9 cellular contexts compared by ENCODE assay signal in the genomic region with DNA sequence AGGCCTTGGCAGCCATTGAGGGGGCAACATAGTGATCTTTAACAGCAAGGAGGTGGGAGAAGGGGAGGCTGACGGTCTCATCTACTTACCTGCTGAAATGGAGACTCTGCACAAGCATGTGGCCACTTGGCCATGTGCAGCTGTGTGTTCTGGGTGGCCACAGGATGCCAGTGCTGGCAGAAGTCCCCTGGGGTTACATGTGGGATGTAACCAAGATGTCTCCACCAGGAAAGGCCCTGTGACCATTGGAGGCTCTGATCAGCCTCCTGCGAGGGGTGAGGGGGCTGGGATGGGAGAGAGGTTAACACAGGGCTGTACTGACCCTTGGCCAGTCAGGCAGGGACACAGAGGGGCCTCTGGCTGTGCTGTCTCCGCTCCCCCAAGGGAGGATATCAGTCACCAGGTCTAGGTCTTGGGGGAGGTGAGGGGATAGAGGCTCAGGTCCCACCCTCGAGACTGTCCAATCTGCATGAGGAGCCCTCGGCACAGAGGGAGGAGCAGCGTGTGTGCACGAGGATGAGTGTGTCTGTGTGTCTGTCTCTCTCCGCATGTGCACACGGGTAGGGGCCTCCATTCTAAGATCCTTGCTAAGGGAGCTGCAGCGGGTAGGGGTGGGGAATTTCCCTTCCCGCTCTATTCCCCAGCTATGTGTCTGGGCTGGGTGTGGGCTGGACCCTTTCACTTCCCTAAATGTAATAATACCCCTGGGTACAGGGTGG. TPM values are rescaled to one million over a fixed set of nuclear protein-coding genes. Genes with fewer than 3 reads are reported as not detected.
DNase-seq lines count a peak whose midpoint lies in the region; ATAC-seq and TF ChIP-seq lines count a peak whose summit lies in the region.
"Had no signal": no experiment of that assay in that cellular context is flagged by ENCODE, and none has a peak within 500 bp of the region (broad histone marks: within the 10 kb centered on the region; RNA-seq: fewer than 3 reads in every experiment).

No MANE protein-coding gene starts in this region.

- ATAC-seq in GM18867 (IDR thresholded peaks at IDR 0.05; ENCODE audit: unreplicated experiment) (peak; percentile 91), GM23338 (no peak)

- H3K4me3 Mint-ChIP-seq in GM23338 (no peak overlapping the region), IgD-negative memory B cell (peak overlapping the region; percentile 60 to 88 (median 78)), nephron progenitor cell (no peak overlapping the region)

- no peaks in the 10 kb centered on the region for H4K20me1 ChIP-seq in GM23338 (replicated peaks; ENCODE audit: insufficient read depth)

- no peak overlapping the region for H2AFZ ChIP-seq in GM23338

- H3K4me2 ChIP-seq in GM23338: no peak overlapping the region
- H3K4me2 ChIP-seq: smooth muscle cell had no signal

- no peaks in the 10 kb centered on the region for H3K36me3 ChIP-seq in GM23338 (ENCODE audit: insufficient read depth)
- H3K36me3 ChIP-seq in MG63: no peaks in the 10 kb centered on the region

- no peak overlapping the region for H3K27ac ChIP-seq in GM23338 (ENCODE audit: low read depth)

- TF ChIP-seq CTCF in GM23338 (conservative IDR thresholded peaks at IDR 0.05; ENCODE audit: low read depth in 2 of 2) (no peak), nephron progenitor cell (IDR thresholded peaks at IDR 0.05) (no peak)

- no peaks in the 10 kb centered on the region for H3K9me2 ChIP-seq in GM23338 (ENCODE audit: insufficient read depth)

- H3K27ac Mint-ChIP-seq in GM23338: 0 out of 2 replicates have a peak overlapping the region, but pooled peaks have one; percentile 15
- H3K27ac Mint-ChIP-seq in IgD-negative memory B cell: peak overlapping the region; percentile 79 to 93 (median 86)
- peak overlapping the region; percentile 90 for H3K27ac Mint-ChIP-seq in nephron progenitor cell

- H3K27me3 ChIP-seq in GM23338 (ENCODE audit: insufficient read depth) (no peaks in the 10 kb centered on the region), MG63 (no peaks in the 10 kb centered on the region)

- H3K9me3 ChIP-seq in MG63: no peaks in the 10 kb centered on the region

- H3K4me1 ChIP-seq in GM23338 (ENCODE audit: insufficient read depth): no peaks in the 10 kb centered on the region

- H3K4me1 Mint-ChIP-seq in GM23338 (peaks cover 11% of the 10 kb centered on the region), IgD-negative memory B cell (peaks cover 40 to 54% (median 47%) of the 10 kb centered on the region in 3 donors), nephron progenitor cell (peaks cover 7% of the 10 kb centered on the region)

- H3K27me3 Mint-ChIP-seq in GM23338 (ENCODE audit: insufficient read depth, low read depth, poor library complexity): peaks cover 5% of the 10 kb centered on the region
- H3K27me3 Mint-ChIP-seq in IgD-negative memory B cell: no peaks in the 10 kb centered on the region
- H3K27me3 Mint-ChIP-seq in nephron progenitor cell (ENCODE audit: low read depth, poor library complexity): no peaks in the 10 kb centered on the region

- H3K4me3 ChIP-seq in GM23338 (no peak overlapping the region), MG63 (no peak overlapping the region)
- H3K4me3 ChIP-seq: smooth muscle cell had no signal

- H3K9me3 Mint-ChIP-seq in GM23338 (no peaks in the 10 kb centered on the region), IgD-negative memory B cell (no peaks in the 10 kb centered on the region), nephron progenitor cell (no peaks in the 10 kb centered on the region)

- no peaks in the 10 kb centered on the region for H3K79me2 ChIP-seq in GM23338 (replicated peaks; ENCODE audit: insufficient read depth)

- DNase-seq in GM23338 (ENCODE audit: low spot score) (no peak), nephron progenitor cell (no peak), NCI-H446 treated with DMSO at 0.1 percent for 48 hours (lab: John Stamatoyannopoulos, UW) (no peak), NCI-H1930 (lab: John Stamatoyannopoulos, UW) (no peak), MG63 (no peak), HT-29 (ENCODE audit: low spot score) (no peak)

- no peaks in the 10 kb centered on the region; the same call in 2 of the 3 replicates for H3K36me3 Mint-ChIP-seq in GM23338 (ENCODE audit: low read depth)
- no peaks in the 10 kb centered on the region for H3K36me3 Mint-ChIP-seq in IgD-negative memory B cell
- peaks cover 36% of the 10 kb centered on the region for H3K36me3 Mint-ChIP-seq in nephron progenitor cell (ENCODE audit: low read depth)

- no peaks in the 10 kb centered on the region for H3F3A ChIP-seq in GM23338 (replicated peaks; ENCODE audit: low read depth)

TF ChIP-seq in GM23338, 12 proteins besides CTCF, POLR2A, EP300 and RAD21 (continues in another document):
- no peak for TF ChIP-seq JUNB (IDR thresholded peaks at IDR 0.05; ENCODE audit: unreplicated experiment)
- TF ChIP-seq, protein P1, sequence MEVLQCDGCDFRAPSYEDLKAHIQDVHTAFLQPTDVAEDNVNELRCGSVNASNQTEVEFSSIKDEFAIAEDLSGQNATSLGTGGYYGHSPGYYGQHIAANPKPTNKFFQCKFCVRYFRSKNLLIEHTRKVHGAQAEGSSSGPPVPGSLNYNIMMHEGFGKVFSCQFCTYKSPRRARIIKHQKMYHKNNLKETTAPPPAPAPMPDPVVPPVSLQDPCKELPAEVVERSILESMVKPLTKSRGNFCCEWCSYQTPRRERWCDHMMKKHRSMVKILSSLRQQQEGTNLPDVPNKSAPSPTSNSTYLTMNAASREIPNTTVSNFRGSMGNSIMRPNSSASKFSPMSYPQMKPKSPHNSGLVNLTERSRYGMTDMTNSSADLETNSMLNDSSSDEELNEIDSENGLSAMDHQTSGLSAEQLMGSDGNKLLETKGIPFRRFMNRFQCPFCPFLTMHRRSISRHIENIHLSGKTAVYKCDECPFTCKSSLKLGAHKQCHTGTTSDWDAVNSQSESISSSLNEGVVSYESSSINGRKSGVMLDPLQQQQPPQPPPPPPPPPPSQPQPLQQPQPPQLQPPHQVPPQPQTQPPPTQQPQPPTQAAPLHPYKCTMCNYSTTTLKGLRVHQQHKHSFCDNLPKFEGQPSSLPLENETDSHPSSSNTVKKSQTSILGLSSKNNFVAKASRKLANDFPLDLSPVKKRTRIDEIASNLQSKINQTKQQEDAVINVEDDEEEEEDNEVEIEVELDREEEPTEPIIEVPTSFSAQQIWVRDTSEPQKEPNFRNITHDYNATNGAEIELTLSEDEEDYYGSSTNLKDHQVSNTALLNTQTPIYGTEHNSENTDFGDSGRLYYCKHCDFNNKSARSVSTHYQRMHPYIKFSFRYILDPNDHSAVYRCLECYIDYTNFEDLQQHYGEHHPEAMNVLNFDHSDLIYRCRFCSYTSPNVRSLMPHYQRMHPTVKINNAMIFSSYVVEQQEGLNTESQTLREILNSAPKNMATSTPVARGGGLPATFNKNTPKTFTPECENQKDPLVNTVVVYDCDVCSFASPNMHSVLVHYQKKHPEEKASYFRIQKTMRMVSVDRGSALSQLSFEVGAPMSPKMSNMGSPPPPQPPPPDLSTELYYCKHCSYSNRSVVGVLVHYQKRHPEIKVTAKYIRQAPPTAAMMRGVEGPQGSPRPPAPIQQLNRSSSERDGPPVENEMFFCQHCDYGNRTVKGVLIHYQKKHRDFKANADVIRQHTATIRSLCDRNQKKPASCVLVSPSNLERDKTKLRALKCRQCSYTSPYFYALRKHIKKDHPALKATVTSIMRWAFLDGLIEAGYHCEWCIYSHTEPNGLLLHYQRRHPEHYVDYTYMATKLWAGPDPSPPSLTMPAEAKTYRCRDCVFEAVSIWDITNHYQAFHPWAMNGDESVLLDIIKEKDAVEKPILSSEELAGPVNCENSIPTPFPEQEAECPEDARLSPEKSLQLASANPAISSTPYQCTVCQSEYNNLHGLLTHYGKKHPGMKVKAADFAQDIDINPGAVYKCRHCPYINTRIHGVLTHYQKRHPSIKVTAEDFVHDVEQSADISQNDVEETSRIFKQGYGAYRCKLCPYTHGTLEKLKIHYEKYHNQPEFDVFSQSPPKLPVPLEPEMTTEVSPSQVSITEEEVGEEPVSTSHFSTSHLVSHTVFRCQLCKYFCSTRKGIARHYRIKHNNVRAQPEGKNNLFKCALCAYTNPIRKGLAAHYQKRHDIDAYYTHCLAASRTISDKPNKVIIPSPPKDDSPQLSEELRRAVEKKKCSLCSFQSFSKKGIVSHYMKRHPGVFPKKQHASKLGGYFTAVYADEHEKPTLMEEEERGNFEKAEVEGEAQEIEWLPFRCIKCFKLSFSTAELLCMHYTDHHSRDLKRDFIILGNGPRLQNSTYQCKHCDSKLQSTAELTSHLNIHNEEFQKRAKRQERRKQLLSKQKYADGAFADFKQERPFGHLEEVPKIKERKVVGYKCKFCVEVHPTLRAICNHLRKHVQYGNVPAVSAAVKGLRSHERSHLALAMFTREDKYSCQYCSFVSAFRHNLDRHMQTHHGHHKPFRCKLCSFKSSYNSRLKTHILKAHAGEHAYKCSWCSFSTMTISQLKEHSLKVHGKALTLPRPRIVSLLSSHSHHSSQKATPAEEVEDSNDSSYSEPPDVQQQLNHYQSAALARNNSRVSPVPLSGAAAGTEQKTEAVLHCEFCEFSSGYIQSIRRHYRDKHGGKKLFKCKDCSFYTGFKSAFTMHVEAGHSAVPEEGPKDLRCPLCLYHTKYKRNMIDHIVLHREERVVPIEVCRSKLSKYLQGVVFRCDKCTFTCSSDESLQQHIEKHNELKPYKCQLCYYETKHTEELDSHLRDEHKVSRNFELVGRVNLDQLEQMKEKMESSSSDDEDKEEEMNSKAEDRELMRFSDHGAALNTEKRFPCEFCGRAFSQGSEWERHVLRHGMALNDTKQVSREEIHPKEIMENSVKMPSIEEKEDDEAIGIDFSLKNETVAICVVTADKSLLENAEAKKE (CRISPR knock-in tag; IDR thresholded peaks at IDR 0.05): no peak
- TF ChIP-seq POLR2AphosphoS5 (IDR thresholded peaks at IDR 0.05; ENCODE audit: low read depth): no peak
- TF ChIP-seq EZH2phosphoT487 (IDR thresholded peaks at IDR 0.05; ENCODE audit: unreplicated experiment): no peak
- TF ChIP-seq STAT1 (IDR thresholded peaks at IDR 0.05; ENCODE audit: unreplicated experiment): no peak

RNA-seq across cellular contexts. Expression of a gene that starts 19.5 kb away (rescaled TPM):
- total RNA-seq in GM23338 (2014; rRNA removed; shearing (Covaris generic)): 10.2 and 11.8 TPM in 2 replicates
- polyA plus RNA-seq in GM23338 (2016; fragmentation: Nextera tagmentation; extraction: Ambion mirVana) (11.3 and 12.5 TPM in 2 replicates), IgD-negative memory B cell (69.2 TPM)
- 3.2 and 6.8 TPM in 2 replicates for total RNA-seq in MG63 (2014; rRNA removed; shearing (Covaris generic); ENCODE audit: low replicate concordance)
- total RNA-seq in HT-29 (2014; rRNA removed; shearing (Covaris generic)): 5.2 and 5.9 TPM in 2 replicates

RNA-seq across cellular contexts. Expression of a gene that starts 50.2 kb away (rescaled TPM):
- 13.3 and 15.3 TPM in 2 replicates for total RNA-seq in GM23338 (2014; rRNA removed; shearing (Covaris generic))
- polyA plus RNA-seq in GM23338 (2016; fragmentation: Nextera tagmentation; extraction: Ambion mirVana) (11.0 and 11.3 TPM in 2 replicates), IgD-negative memory B cell (17.4 TPM)
- total RNA-seq in MG63 (2014; rRNA removed; shearing (Covaris generic); ENCODE audit: low replicate concordance): 3.9 and 17.4 TPM in 2 replicates
- total RNA-seq in HT-29 (2014; rRNA removed; shearing (Covaris generic)): 10.6 and 12.0 TPM in 2 replicates

Comparison
In these comparisons a context has a peak if more than half of its experiments do, and no peak if none do; other contexts are left out.
1. H3K27ac Mint-ChIP-seq: peak in every context shown above with its lines; median percentile 90 in nephron progenitor cell; 86 in IgD-negative memory B cell; 15 in GM23338.
2. H3K4me3 Mint-ChIP-seq: peak in IgD-negative memory B cell (4 of 4); none in GM23338 (single experiment) and nephron progenitor cell (single experiment).